8 cellular contexts compared by ENCODE assay signal in genomic region chr11:62786318-62787004, GRCh38. TPM values are rescaled to one million over a fixed set of nuclear protein-coding genes. Genes with fewer than 3 reads are reported as not detected.
DNase-seq lines count a peak whose midpoint lies in the region; ATAC-seq and TF ChIP-seq lines count a peak whose summit lies in the region.

No MANE protein-coding gene starts in this region.

- H3K36me3 ChIP-seq in parathyroid adenoma (ENCODE audit: control insufficient read depth, insufficient read depth, low read length): no peaks in the 10 kb centered on the region
- peaks cover 8 to 37% (median 15%) of the 10 kb centered on the region in 3 donors for H3K36me3 ChIP-seq in tibial artery

- ATAC-seq in HG02588 (IDR thresholded peaks at IDR 0.05; ENCODE audit: unreplicated experiment) (peak; percentile 60), Right ventricle myocardium superior (ENCODE audit: poor library complexity) (peak; percentile 88)
- ATAC-seq in activated naive CD8-positive, alpha-beta T cell treated with anti-CD3 and anti-CD28 coated beads, Interleukin-2, amount 50 U/mL, for 24 hours: peak; percentile 75

- DNase-seq in GM10248 (ENCODE audit: extremely low spot score) (peak; percentile 92), NCI-H1092 (lab: John Stamatoyannopoulos, UW) (peak; percentile 82), SW 1271 (lab: John Stamatoyannopoulos, UW) (peak; percentile 62 to 79), Right ventricle myocardium superior (peak; percentile 93), tibial artery (peak; percentile 86 to 94)
- peak; percentile 90 for DNase-seq in activated naive CD8-positive, alpha-beta T cell treated with anti-CD3 and anti-CD28 coated beads, Interleukin-2, amount 50 U/mL, for 24 hours

- peak overlapping the region; percentile 74 for H2AFZ ChIP-seq in parathyroid adenoma

- peak overlapping the region; percentile 79 for H3K4me2 ChIP-seq in parathyroid adenoma (ENCODE audit: low read length)

- H3K9me3 Mint-ChIP-seq in activated naive CD8-positive, alpha-beta T cell treated with anti-CD3 and anti-CD28 coated beads, Interleukin-2, amount 50 U/mL, for 24 hours: no peaks in the 10 kb centered on the region

- H3K27ac ChIP-seq in parathyroid adenoma: peak overlapping the region; percentile 84
- peak overlapping the region; percentile 95 for H3K27ac ChIP-seq in tibial artery

- intact Hi-C loops in Right ventricle myocardium superior (cut with DNase I): loop anchor here (1.0 kb wide), 1 partner anchor 76 kb away; no protein-coding TSS in a partner anchor
- intact Hi-C loops in tibial artery (cut with DNase I; ENCODE audit: low total_unique reads): loop anchor here (2.0 kb wide), 1 partner anchor 68 kb away; no protein-coding TSS in a partner anchor

- H3K9me3 ChIP-seq in parathyroid adenoma (ENCODE audit: control insufficient read depth, low read length) (no peaks in the 10 kb centered on the region), tibial artery (no peaks in the 10 kb centered on the region)

- H3K4me1 ChIP-seq in parathyroid adenoma: peaks cover 3% of the 10 kb centered on the region
- H3K4me1 ChIP-seq in tibial artery: peaks cover 0 to 42% (median 35%) of the 10 kb centered on the region in 4 donors

- peak overlapping the region; percentile 83 for H3K4me3 Mint-ChIP-seq in activated naive CD8-positive, alpha-beta T cell treated with anti-CD3 and anti-CD28 coated beads, Interleukin-2, amount 50 U/mL, for 24 hours

- H3K79me2 ChIP-seq in parathyroid adenoma: peaks cover 1% of the 10 kb centered on the region

- POLR2A ChIA-PET in GM10248 (lab: Yijun Ruan, JAX): interaction anchor here (0.7 to 3.5 kb wide), 16 partner anchors 10 to 195 kb away, joined by 3 to 25 read pairs (median 6); partner anchors contain the start of genes C11orf98, CSKMT, SLC3A2 and STX5

- H3K4me3 ChIP-seq in parathyroid adenoma (ENCODE audit: low read depth, low read length): peak overlapping the region; percentile 70
- H3K4me3 ChIP-seq in tibial artery: peak overlapping the region; percentile 88 to 89

- no peak overlapping the region for H3K9ac ChIP-seq in parathyroid adenoma

- H3K27me3 Mint-ChIP-seq in activated naive CD8-positive, alpha-beta T cell treated with anti-CD3 and anti-CD28 coated beads, Interleukin-2, amount 50 U/mL, for 24 hours: no peaks in the 10 kb centered on the region

- H3K27ac Mint-ChIP-seq in activated naive CD8-positive, alpha-beta T cell treated with anti-CD3 and anti-CD28 coated beads, Interleukin-2, amount 50 U/mL, for 24 hours: peak overlapping the region; percentile 84

- H3K27me3 ChIP-seq in parathyroid adenoma (ENCODE audit: control insufficient read depth, insufficient read depth, low read length) (no peaks in the 10 kb centered on the region), tibial artery (no peaks in the 10 kb centered on the region)

- peaks cover 44% of the 10 kb centered on the region for H3K4me1 Mint-ChIP-seq in activated naive CD8-positive, alpha-beta T cell treated with anti-CD3 and anti-CD28 coated beads, Interleukin-2, amount 50 U/mL, for 24 hours

- peak; percentile 100 for TF ChIP-seq CTCF in GM10248 (IDR thresholded peaks at IDR 0.05; ENCODE audit: control extremely low read depth, extremely low read depth, low read depth, missing control alignments)
- peak; percentile 89 for TF ChIP-seq CTCF in parathyroid adenoma (IDR thresholded peaks at IDR 0.05)
- peak; percentile 96 to 97 for TF ChIP-seq CTCF in tibial artery (IDR thresholded peaks at IDR 0.05)

- peaks cover 20% of the 10 kb centered on the region for H3K36me3 Mint-ChIP-seq in activated naive CD8-positive, alpha-beta T cell treated with anti-CD3 and anti-CD28 coated beads, Interleukin-2, amount 50 U/mL, for 24 hours (ENCODE audit: low read depth)

- CTCF ChIA-PET in GM10248 (lab: Yijun Ruan, JAX): interaction anchor here (0.5 to 4.4 kb wide), 50 partner anchors 10 to 364 kb away, joined by 3 to 159 read pairs (median 6); partner anchors contain the start of genes BSCL2, C11orf98, CSKMT and GNG3

RNA-seq across cellular contexts. Expression of gene TMEM179B, which starts 0.7 kb away (rescaled TPM):
- 17.1 TPM for total RNA-seq in Right ventricle myocardium superior

RNA-seq across cellular contexts. Expression of gene TMEM223, which starts 5.3 kb away (rescaled TPM):
- 17.4 TPM for total RNA-seq in Right ventricle myocardium superior

RNA-seq across cellular contexts. Expression of gene TAF6L, which starts 15.3 kb away (rescaled TPM):
- total RNA-seq in Right ventricle myocardium superior: 9.2 TPM

RNA-seq across cellular contexts. Expression of gene NXF1, which starts 18.8 kb away (rescaled TPM):
- 40.1 TPM for total RNA-seq in Right ventricle myocardium superior

RNA-seq across cellular contexts. Expression of gene POLR2G, which starts 25.1 kb away (rescaled TPM):
- total RNA-seq in Right ventricle myocardium superior: 36.8 TPM

Comparison
In these comparisons a context has a peak if more than half of its experiments do, and no peak if none do; other contexts are left out.
1. Peak in every context shown above with its lines: DNase-seq, ATAC-seq, H3K4me3 ChIP-seq and H3K27ac ChIP-seq.